ENCODE assay signal across 5 cellular contexts in the genomic region with DNA sequence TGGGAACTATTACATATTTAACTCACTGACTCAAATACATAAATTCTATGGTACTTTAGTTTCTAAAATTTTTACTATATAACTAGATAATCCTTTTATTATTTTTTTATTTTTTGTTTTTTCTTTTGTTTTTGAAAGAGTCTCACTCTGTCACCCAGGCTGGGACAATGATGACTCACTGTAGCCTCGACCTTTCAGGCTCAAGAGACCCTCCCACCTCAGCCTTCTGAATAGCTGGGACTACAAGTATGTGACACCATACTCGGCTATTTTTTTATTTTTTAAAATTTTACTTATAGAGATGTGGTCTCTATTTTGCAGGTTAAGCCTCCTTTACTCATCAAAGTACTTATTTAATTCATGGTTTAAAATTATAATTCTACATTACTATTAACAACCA.
"Had no signal": no experiment of that assay in that cellular context is flagged by ENCODE, and none has a peak within 500 bp of the region (broad histone marks: within the 10 kb centered on the region; RNA-seq: fewer than 3 reads in every experiment).

No MANE protein-coding gene starts in this region.

- H3K4me1 Mint-ChIP-seq: GM23338, H9 had no signal

- H3K4me3 ChIP-seq: GM23338, K562 had no signal

- H3K4me3 Mint-ChIP-seq: GM23338, H9 had no signal

- H3K9me3 Mint-ChIP-seq: GM23338, H9 had no signal

- H3K27ac Mint-ChIP-seq: GM23338, H9 had no signal

- ATAC-seq: GM23338, K562 had no signal

- DNase-seq: H9, HCEC 1CT, IMR-90 had no signal
